Comparison of ENCODE assay signal across 1 cellular context in the genomic region with DNA sequence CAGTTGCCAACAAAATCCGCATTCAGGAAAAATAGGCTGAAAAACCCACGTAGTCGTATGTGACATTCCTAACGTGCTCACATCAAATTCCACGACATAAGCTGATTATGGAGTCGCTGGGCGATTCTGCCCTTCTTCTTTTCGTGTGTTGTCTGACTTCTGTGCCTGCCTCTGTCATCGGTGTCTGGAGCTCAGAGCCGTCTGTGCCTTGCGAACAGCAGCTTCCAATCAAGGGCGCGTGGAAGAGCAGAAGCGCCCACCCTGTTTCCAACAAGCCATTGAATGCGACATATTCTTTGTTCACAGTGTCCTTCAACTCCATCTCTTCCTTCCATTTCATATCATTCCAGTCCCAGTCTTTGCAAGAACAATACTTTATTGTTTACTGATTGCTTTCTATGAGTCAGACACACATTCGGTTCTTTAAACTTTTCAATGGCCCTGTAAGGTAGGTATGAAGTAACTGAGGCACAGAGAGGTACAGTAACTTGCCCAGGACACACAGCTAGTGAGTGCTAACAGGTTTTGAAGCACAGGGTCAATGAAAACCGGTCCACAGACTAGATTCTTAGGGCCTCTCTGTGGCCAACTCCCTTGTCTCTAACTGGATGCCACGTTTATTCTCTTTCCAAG.
TF ChIP-seq lines count a peak whose summit lies in the region.

No MANE protein-coding gene starts in this region.

TF ChIP-seq in HepG2, 621 proteins besides CTCF, POLR2A, EP300 and RAD21 (continues in another document):
- TF ChIP-seq ZNF3 (CRISPR knock-in tag; IDR thresholded peaks at IDR 0.05) (peak; percentile 92), ESRRA (CRISPR knock-in tag; IDR thresholded peaks at IDR 0.05; ENCODE audit: low read depth) (no peak), TMF1 (CRISPR knock-in tag; IDR thresholded peaks at IDR 0.05; ENCODE audit: low read depth) (no peak), ZNF101 (CRISPR knock-in tag; IDR thresholded peaks at IDR 0.05; ENCODE audit: borderline replicate concordance, low read depth) (no peak), ZNF24 (IDR thresholded peaks at IDR 0.05) (no peak), ZNF547 (CRISPR knock-in tag; IDR thresholded peaks at IDR 0.05) (no peak), ZNF614 (CRISPR knock-in tag; IDR thresholded peaks at IDR 0.05; ENCODE audit: borderline replicate concordance) (peak; percentile 11; the same call in 1 of the 2 replicates), ZZZ3 (CRISPR knock-in tag; IDR thresholded peaks at IDR 0.05; ENCODE audit: borderline replicate concordance) (no peak), NCOR1 (IDR thresholded peaks at IDR 0.05; ENCODE audit: borderline replicate concordance, low read length) (no peak), ZC3H13 (CRISPR knock-in tag; IDR thresholded peaks at IDR 0.05) (no peak), MBNL3 (CRISPR knock-in tag; conservative IDR thresholded peaks at IDR 0.05) (no peak), KAT2B (IDR thresholded peaks at IDR 0.05; ENCODE audit: borderline replicate concordance, low read depth, low read length) (no peak), TCF7L2 (IDR thresholded peaks at IDR 0.05; ENCODE audit: low read depth, low read length) (no peak), GZF1 (CRISPR knock-in tag; IDR thresholded peaks at IDR 0.05) (no peak), ZIK1 (CRISPR knock-in tag; IDR thresholded peaks at IDR 0.05; ENCODE audit: borderline replicate concordance, low read depth) (no peak), ZNF780A (CRISPR knock-in tag; IDR thresholded peaks at IDR 0.05) (no peak), ZNF354B (CRISPR knock-in tag; IDR thresholded peaks at IDR 0.05) (no peak), SOX5 (CRISPR knock-in tag; IDR thresholded peaks at IDR 0.05; ENCODE audit: borderline replicate concordance) (peak; percentile 50; the same call in 1 of the 2 replicates), ZNF124 (CRISPR knock-in tag; IDR thresholded peaks at IDR 0.05) (no peak), SOX13 (IDR thresholded peaks at IDR 0.05) (no peak), SOX13 (CRISPR knock-in tag; conservative IDR thresholded peaks at IDR 0.05 in 1 of 2, IDR thresholded peaks at IDR 0.05 in 1 of 2) (peak in 1 of 2 experiments; percentile 42; a peak in 1 of 4 replicates), ZNF329 (CRISPR knock-in tag; IDR thresholded peaks at IDR 0.05; ENCODE audit: low read depth) (no peak)
- TF ChIP-seq, protein P1, sequence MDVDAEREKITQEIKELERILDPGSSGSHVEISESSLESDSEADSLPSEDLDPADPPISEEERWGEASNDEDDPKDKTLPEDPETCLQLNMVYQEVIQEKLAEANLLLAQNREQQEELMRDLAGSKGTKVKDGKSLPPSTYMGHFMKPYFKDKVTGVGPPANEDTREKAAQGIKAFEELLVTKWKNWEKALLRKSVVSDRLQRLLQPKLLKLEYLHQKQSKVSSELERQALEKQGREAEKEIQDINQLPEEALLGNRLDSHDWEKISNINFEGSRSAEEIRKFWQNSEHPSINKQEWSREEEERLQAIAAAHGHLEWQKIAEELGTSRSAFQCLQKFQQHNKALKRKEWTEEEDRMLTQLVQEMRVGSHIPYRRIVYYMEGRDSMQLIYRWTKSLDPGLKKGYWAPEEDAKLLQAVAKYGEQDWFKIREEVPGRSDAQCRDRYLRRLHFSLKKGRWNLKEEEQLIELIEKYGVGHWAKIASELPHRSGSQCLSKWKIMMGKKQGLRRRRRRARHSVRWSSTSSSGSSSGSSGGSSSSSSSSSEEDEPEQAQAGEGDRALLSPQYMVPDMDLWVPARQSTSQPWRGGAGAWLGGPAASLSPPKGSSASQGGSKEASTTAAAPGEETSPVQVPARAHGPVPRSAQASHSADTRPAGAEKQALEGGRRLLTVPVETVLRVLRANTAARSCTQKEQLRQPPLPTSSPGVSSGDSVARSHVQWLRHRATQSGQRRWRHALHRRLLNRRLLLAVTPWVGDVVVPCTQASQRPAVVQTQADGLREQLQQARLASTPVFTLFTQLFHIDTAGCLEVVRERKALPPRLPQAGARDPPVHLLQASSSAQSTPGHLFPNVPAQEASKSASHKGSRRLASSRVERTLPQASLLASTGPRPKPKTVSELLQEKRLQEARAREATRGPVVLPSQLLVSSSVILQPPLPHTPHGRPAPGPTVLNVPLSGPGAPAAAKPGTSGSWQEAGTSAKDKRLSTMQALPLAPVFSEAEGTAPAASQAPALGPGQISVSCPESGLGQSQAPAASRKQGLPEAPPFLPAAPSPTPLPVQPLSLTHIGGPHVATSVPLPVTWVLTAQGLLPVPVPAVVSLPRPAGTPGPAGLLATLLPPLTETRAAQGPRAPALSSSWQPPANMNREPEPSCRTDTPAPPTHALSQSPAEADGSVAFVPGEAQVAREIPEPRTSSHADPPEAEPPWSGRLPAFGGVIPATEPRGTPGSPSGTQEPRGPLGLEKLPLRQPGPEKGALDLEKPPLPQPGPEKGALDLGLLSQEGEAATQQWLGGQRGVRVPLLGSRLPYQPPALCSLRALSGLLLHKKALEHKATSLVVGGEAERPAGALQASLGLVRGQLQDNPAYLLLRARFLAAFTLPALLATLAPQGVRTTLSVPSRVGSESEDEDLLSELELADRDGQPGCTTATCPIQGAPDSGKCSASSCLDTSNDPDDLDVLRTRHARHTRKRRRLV (CRISPR knock-in tag; IDR thresholded peaks at IDR 0.05) = peak; percentile 42; the same call in 1 of the 2 replicates
- TF ChIP-seq, protein P2, sequence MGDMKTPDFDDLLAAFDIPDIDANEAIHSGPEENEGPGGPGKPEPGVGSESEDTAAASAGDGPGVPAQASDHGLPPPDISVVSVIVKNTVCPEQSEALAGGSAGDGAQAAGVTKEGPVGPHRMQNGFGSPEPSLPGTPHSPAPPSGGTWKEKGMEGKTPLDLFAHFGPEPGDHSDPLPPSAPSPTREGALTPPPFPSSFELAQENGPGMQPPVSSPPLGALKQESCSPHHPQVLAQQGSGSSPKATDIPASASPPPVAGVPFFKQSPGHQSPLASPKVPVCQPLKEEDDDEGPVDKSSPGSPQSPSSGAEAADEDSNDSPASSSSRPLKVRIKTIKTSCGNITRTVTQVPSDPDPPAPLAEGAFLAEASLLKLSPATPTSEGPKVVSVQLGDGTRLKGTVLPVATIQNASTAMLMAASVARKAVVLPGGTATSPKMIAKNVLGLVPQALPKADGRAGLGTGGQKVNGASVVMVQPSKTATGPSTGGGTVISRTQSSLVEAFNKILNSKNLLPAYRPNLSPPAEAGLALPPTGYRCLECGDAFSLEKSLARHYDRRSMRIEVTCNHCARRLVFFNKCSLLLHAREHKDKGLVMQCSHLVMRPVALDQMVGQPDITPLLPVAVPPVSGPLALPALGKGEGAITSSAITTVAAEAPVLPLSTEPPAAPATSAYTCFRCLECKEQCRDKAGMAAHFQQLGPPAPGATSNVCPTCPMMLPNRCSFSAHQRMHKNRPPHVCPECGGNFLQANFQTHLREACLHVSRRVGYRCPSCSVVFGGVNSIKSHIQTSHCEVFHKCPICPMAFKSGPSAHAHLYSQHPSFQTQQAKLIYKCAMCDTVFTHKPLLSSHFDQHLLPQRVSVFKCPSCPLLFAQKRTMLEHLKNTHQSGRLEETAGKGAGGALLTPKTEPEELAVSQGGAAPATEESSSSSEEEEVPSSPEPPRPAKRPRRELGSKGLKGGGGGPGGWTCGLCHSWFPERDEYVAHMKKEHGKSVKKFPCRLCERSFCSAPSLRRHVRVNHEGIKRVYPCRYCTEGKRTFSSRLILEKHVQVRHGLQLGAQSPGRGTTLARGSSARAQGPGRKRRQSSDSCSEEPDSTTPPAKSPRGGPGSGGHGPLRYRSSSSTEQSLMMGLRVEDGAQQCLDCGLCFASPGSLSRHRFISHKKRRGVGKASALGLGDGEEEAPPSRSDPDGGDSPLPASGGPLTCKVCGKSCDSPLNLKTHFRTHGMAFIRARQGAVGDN (CRISPR knock-in tag; IDR thresholded peaks at IDR 0.05) = peak; percentile 14; the same call in 1 of the 2 replicates
- TF ChIP-seq, protein P3, sequence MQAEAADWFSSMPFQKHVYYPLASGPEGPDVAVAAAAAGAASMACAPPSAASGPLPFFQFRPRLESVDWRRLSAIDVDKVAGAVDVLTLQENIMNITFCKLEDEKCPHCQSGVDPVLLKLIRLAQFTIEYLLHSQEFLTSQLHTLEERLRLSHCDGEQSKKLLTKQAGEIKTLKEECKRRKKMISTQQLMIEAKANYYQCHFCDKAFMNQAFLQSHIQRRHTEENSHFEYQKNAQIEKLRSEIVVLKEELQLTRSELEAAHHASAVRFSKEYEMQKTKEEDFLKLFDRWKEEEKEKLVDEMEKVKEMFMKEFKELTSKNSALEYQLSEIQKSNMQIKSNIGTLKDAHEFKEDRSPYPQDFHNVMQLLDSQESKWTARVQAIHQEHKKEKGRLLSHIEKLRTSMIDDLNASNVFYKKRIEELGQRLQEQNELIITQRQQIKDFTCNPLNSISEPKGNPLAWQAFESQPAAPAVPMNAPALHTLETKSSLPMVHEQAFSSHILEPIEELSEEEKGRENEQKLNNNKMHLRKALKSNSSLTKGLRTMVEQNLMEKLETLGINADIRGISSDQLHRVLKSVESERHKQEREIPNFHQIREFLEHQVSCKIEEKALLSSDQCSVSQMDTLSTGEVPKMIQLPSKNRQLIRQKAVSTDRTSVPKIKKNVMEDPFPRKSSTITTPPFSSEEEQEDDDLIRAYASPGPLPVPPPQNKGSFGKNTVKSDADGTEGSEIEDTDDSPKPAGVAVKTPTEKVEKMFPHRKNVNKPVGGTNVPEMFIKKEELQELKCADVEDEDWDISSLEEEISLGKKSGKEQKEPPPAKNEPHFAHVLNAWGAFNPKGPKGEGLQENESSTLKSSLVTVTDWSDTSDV (CRISPR knock-in tag; IDR thresholded peaks at IDR 0.05) = no peak
- TF ChIP-seq, protein P4, sequence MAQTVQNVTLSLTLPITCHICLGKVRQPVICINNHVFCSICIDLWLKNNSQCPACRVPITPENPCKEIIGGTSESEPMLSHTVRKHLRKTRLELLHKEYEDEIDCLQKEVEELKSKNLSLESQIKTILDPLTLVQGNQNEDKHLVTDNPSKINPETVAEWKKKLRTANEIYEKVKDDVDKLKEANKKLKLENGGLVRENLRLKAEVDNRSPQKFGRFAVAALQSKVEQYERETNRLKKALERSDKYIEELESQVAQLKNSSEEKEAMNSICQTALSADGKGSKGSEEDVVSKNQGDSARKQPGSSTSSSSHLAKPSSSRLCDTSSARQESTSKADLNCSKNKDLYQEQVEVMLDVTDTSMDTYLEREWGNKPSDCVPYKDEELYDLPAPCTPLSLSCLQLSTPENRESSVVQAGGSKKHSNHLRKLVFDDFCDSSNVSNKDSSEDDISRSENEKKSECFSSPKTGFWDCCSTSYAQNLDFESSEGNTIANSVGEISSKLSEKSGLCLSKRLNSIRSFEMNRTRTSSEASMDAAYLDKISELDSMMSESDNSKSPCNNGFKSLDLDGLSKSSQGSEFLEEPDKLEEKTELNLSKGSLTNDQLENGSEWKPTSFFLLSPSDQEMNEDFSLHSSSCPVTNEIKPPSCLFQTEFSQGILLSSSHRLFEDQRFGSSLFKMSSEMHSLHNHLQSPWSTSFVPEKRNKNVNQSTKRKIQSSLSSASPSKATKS (CRISPR knock-in tag; IDR thresholded peaks at IDR 0.05) = no peak
- TF ChIP-seq, protein P5, sequence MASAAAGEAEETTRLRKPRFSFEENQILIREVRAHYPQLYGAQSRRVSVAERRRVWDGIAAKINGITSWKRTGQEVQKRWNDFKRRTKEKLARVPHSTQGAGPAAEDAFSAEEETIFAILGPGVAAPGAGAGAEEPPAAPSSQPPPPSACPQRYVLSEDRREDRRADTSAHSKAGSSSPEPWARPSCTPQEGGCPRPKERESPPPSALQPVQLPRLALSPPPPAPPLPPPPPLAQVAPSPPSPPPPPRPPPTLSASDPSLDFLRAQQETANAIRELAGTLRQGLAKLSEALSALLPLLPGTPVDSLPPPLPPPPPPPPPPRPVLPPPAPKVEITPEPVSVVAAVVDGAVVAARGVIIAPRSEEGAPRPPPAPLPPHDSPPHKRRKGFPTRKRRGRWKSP (CRISPR knock-in tag; IDR thresholded peaks at IDR 0.05) = peak; percentile 16; the same call in 1 of the 2 replicates
- TF ChIP-seq, protein P6, sequence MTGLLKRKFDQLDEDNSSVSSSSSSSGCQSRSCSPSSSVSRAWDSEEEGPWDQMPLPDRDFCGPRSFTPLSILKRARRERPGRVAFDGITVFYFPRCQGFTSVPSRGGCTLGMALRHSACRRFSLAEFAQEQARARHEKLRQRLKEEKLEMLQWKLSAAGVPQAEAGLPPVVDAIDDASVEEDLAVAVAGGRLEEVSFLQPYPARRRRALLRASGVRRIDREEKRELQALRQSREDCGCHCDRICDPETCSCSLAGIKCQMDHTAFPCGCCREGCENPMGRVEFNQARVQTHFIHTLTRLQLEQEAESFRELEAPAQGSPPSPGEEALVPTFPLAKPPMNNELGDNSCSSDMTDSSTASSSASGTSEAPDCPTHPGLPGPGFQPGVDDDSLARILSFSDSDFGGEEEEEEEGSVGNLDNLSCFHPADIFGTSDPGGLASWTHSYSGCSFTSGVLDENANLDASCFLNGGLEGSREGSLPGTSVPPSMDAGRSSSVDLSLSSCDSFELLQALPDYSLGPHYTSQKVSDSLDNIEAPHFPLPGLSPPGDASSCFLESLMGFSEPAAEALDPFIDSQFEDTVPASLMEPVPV (CRISPR knock-in tag; IDR thresholded peaks at IDR 0.05) = no peak
- TF ChIP-seq, protein P7, sequence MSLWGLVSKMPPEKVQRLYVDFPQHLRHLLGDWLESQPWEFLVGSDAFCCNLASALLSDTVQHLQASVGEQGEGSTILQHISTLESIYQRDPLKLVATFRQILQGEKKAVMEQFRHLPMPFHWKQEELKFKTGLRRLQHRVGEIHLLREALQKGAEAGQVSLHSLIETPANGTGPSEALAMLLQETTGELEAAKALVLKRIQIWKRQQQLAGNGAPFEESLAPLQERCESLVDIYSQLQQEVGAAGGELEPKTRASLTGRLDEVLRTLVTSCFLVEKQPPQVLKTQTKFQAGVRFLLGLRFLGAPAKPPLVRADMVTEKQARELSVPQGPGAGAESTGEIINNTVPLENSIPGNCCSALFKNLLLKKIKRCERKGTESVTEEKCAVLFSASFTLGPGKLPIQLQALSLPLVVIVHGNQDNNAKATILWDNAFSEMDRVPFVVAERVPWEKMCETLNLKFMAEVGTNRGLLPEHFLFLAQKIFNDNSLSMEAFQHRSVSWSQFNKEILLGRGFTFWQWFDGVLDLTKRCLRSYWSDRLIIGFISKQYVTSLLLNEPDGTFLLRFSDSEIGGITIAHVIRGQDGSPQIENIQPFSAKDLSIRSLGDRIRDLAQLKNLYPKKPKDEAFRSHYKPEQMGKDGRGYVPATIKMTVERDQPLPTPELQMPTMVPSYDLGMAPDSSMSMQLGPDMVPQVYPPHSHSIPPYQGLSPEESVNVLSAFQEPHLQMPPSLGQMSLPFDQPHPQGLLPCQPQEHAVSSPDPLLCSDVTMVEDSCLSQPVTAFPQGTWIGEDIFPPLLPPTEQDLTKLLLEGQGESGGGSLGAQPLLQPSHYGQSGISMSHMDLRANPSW (CRISPR knock-in tag; IDR thresholded peaks at IDR 0.05; ENCODE audit: borderline replicate concordance) = no peak
- TF ChIP-seq, protein P8, sequence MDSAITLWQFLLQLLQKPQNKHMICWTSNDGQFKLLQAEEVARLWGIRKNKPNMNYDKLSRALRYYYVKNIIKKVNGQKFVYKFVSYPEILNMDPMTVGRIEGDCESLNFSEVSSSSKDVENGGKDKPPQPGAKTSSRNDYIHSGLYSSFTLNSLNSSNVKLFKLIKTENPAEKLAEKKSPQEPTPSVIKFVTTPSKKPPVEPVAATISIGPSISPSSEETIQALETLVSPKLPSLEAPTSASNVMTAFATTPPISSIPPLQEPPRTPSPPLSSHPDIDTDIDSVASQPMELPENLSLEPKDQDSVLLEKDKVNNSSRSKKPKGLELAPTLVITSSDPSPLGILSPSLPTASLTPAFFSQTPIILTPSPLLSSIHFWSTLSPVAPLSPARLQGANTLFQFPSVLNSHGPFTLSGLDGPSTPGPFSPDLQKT (CRISPR knock-in tag; IDR thresholded peaks at IDR 0.05; ENCODE audit: borderline replicate concordance) = no peak
